ENCODE assay signal across 8 cellular contexts in the genomic region with DNA sequence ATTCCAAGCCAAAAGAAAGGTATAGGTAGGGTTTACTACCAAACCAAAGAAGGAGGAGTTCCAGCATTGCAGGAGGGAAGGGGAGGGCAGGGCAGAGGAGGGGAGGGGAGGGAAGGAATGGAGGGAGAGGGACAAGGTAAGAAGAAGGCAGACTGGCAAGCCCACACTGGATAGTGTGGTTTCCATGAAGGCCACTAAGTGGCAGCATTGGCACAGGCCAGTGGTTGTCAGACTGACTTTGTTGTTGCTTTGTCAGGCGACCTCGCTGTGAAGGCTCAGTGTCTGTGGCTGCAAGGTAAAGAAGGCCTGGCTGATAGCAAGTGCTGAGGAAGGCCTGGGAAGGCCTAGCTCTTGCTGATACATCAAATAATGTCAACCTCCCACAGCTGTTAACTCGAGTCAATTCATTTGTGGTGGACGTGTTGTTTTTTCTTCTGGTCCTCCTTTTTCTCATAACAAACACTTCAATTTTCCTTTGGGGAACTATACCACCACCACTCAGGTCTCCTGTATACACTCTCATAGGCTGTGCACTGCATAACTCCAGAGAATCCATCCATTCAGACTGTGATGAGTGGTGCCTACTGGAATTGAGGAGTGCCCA. TPM values are rescaled to one million over a fixed set of nuclear protein-coding genes. Genes with fewer than 3 reads are reported as not detected.
DNase-seq lines count a peak whose midpoint lies in the region; ATAC-seq and TF ChIP-seq lines count a peak whose summit lies in the region.

No MANE protein-coding gene starts in this region.

- H3K9me3 ChIP-seq in Karpas-422 (ENCODE audit: low read length): no peaks in the 10 kb centered on the region
- H3K9me3 ChIP-seq in PC-9 (ENCODE audit: insufficient read depth, low read depth): no peaks in the 10 kb centered on the region

- H3F3A ChIP-seq in PC-9 (ENCODE audit: insufficient read depth, low read depth): no peaks in the 10 kb centered on the region

- POLR2A ChIA-PET in PC-9 (lab: Charles Lee; ENCODE audit: unreplicated experiment): no interaction called here

- H3K4me1 ChIP-seq in Karpas-422 (ENCODE audit: low read length) (peaks cover 12% of the 10 kb centered on the region), PC-9 (replicated peaks; ENCODE audit: insufficient read depth) (no peaks in the 10 kb centered on the region)

- H3K9me2 ChIP-seq in Karpas-422 (replicated peaks; ENCODE audit: insufficient read depth, low read length) (no peaks in the 10 kb centered on the region), PC-9 (ENCODE audit: insufficient read depth) (no peaks in the 10 kb centered on the region)

- BruUV-seq in PC-9 (replicated peaks; lab: Mats Ljungman, UMichigan): no TSS peak

- intact Hi-C loops in PC-9 (cut with micrococcal nuclease; ENCODE audit: unreplicated experiment): loop anchor here (1.0 kb wide), 3 partner anchors 160 to 227 kb away; no protein-coding TSS in a partner anchor
- intact Hi-C loops in left cardiac atrium (cut with DNase I): no loop called here

- H3K9ac ChIP-seq in Karpas-422 (ENCODE audit: low read length): no peak overlapping the region

- peak; percentile 55 to 58 for ATAC-seq in left cardiac atrium
- ATAC-seq in HG02840 (IDR thresholded peaks at IDR 0.05; ENCODE audit: low FRiP score, unreplicated experiment): no peak
- no peak for ATAC-seq in HG03521 (IDR thresholded peaks at IDR 0.05; ENCODE audit: unreplicated experiment)

- H3K27me3 ChIP-seq in Karpas-422 (ENCODE audit: low read length): no peaks in the 10 kb centered on the region
- H3K27me3 ChIP-seq in PC-9 (ENCODE audit: insufficient read depth, low read depth): peaks cover 27% of the 10 kb centered on the region; the same call in 1 of the 2 replicates

- H4K20me1 ChIP-seq in Karpas-422 (ENCODE audit: insufficient read depth, low read depth, low read length): no peaks in the 10 kb centered on the region
- H4K20me1 ChIP-seq in PC-9 (ENCODE audit: insufficient read depth): no peaks in the 10 kb centered on the region

- H3K4me2 ChIP-seq in Karpas-422 (ENCODE audit: low read depth, low read length, poor library complexity, severe bottlenecking) (no peak overlapping the region), PC-9 (no peak overlapping the region)

- H2AFZ ChIP-seq in Karpas-422 (ENCODE audit: low read length) (no peak overlapping the region), PC-9 (no peak overlapping the region)

- H3K27ac ChIP-seq in Karpas-422 (ENCODE audit: low read length) (no peak overlapping the region), PC-9 (no peak overlapping the region)

- H3K36me3 ChIP-seq in Karpas-422 (ENCODE audit: insufficient read depth, low read length) (no peaks in the 10 kb centered on the region), PC-9 (ENCODE audit: low read depth) (no peaks in the 10 kb centered on the region)

- peak; percentile 74 for TF ChIP-seq CTCF in PC-9 (conservative IDR thresholded peaks at IDR 0.05)
- TF ChIP-seq CTCF in retinal pigment epithelial cell (conservative IDR thresholded peaks at IDR 0.05; ENCODE audit: low read depth, low read length): peak; percentile 82

- H3K79me2 ChIP-seq in Karpas-422 (ENCODE audit: low read length): no peaks in the 10 kb centered on the region
- no peaks in the 10 kb centered on the region for H3K79me2 ChIP-seq in PC-9 (ENCODE audit: low read depth)

- H3K4me3 ChIP-seq in Karpas-422 (ENCODE audit: low read length): no peak overlapping the region
- H3K4me3 ChIP-seq in PC-9: no peak overlapping the region
- H3K4me3 ChIP-seq in retinal pigment epithelial cell (ENCODE audit: low read length): no peak overlapping the region

- peak; percentile 50 for DNase-seq in Daoy (ENCODE audit: low read depth)
- peak; percentile 83 for DNase-seq in Karpas-422
- peak; percentile 52 to 58 for DNase-seq in PC-9
- peak; percentile 23 for DNase-seq in activated naive CD4-positive, alpha-beta T cell treated with anti-CD3 and anti-CD28 coated beads, Interleukin-2, amount 50 U/mL, for 16 hours
- no peak for DNase-seq in left cardiac atrium
- peak; percentile 21 for DNase-seq in retinal pigment epithelial cell (ENCODE audit: low read depth)

- CTCF ChIA-PET in PC-9 (lab: Charles Lee): no interaction called here

RNA-seq across cellular contexts. Expression of a gene that starts 7.7 kb away (rescaled TPM):
- 0.54 and 1.0 TPM in 2 replicates for total RNA-seq in Daoy (2014; rRNA removed; shearing (Covaris generic))
- total RNA-seq in Karpas-422 (2014; rRNA removed; shearing (Covaris generic); ENCODE audit: low replicate concordance): not detected in 2 replicates
- total RNA-seq in PC-9 (2021) (3.7 and 3.8 TPM in 2 replicates), left cardiac atrium (1 to 10 TPM in 1 of 2 donors, under 1 TPM in 1; 0.99 to 1.3 TPM)

RNA-seq across cellular contexts. Expression of a gene that starts 29.4 kb away (rescaled TPM):
- total RNA-seq in Daoy (2014; rRNA removed; shearing (Covaris generic)): not detected in 2 replicates
- not detected in 2 replicates for total RNA-seq in Karpas-422 (2014; rRNA removed; shearing (Covaris generic); ENCODE audit: low replicate concordance)
- total RNA-seq in PC-9 (2021): not detected in 2 replicates
- not detected for total RNA-seq in left cardiac atrium

Comparison
In these comparisons a context has a peak if more than half of its experiments do, and no peak if none do; other contexts are left out.
1. ATAC-seq: peak in left cardiac atrium (2 of 2); none in HG02840 (single experiment) and HG03521 (single experiment).